ENCODE assay signal across 1 cellular context in genomic region chr12:92403210-92404175, GRCh38.
TF ChIP-seq lines count a peak whose summit lies in the region.

No MANE protein-coding gene starts in this region.

TF ChIP-seq in HepG2, 621 proteins besides CTCF, POLR2A, EP300 and RAD21 (continued from another document):
- TF ChIP-seq RERE (CRISPR knock-in tag; IDR thresholded peaks at IDR 0.05; ENCODE audit: low read depth) (no peak), TBX3 (IDR thresholded peaks at IDR 0.05; ENCODE audit: borderline replicate concordance) (no peak), HMG20B (CRISPR knock-in tag; conservative IDR thresholded peaks at IDR 0.05) (no peak), SP5 (CRISPR knock-in tag; IDR thresholded peaks at IDR 0.05; ENCODE audit: borderline replicate concordance, low read depth) (no peak), GATAD2A (CRISPR knock-in tag; IDR thresholded peaks at IDR 0.05) (no peak)
